In genomic region chr20:48644286-48644828, GRCh38 we compare ENCODE assay signal across 19 cellular contexts.
DNase-seq lines count a peak whose midpoint lies in the region; ATAC-seq and TF ChIP-seq lines count a peak whose summit lies in the region.
"Had no signal": no experiment of that assay in that cellular context is flagged by ENCODE, and none has a peak within 500 bp of the region (broad histone marks: within the 10 kb centered on the region; RNA-seq: fewer than 3 reads in every experiment).

No MANE protein-coding gene starts in this region.

- CTCF ChIA-PET in WTC11 (lab: Charles Lee) = no interaction called here

- H3K4me1 ChIP-seq in RWPE2 (ENCODE audit: insufficient read depth, poor library complexity, severe bottlenecking) (no peaks in the 10 kb centered on the region), spleen (no peaks in the 10 kb centered on the region), prostate gland (replicated peaks) (no peaks in the 10 kb centered on the region)

- no peaks in the 10 kb centered on the region for H3K36me3 ChIP-seq in RWPE2 (ENCODE audit: low read depth)
- peaks cover 8 to 100% (median 97%) of the 10 kb centered on the region in 6 donors for H3K36me3 ChIP-seq in spleen
- no peaks in the 10 kb centered on the region for H3K36me3 ChIP-seq in prostate gland

- H3K9me3 Mint-ChIP-seq in activated naive CD8-positive, alpha-beta T cell treated with anti-CD3 and anti-CD28 coated beads, Interleukin-2, amount 50 U/mL, for 24 hours = no peaks in the 10 kb centered on the region
- no peaks in the 10 kb centered on the region for H3K9me3 Mint-ChIP-seq in activated naive CD8-positive, alpha-beta T cell treated with anti-CD3 and anti-CD28 coated beads for 36 hours
- H3K9me3 Mint-ChIP-seq in central memory CD8-positive, alpha-beta T cell = no peaks in the 10 kb centered on the region
- no peaks in the 10 kb centered on the region for H3K9me3 Mint-ChIP-seq in WTC11
- H3K9me3 Mint-ChIP-seq: CD8-positive, alpha-beta T cell had no signal

- no peaks in the 10 kb centered on the region for H3K27me3 Mint-ChIP-seq in activated naive CD8-positive, alpha-beta T cell treated with anti-CD3 and anti-CD28 coated beads, Interleukin-2, amount 50 U/mL, for 24 hours
- no peaks in the 10 kb centered on the region for H3K27me3 Mint-ChIP-seq in activated naive CD8-positive, alpha-beta T cell treated with anti-CD3 and anti-CD28 coated beads for 36 hours
- H3K27me3 Mint-ChIP-seq in central memory CD8-positive, alpha-beta T cell = no peaks in the 10 kb centered on the region
- H3K27me3 Mint-ChIP-seq in WTC11 (ENCODE audit: low read depth) = no peaks in the 10 kb centered on the region
- H3K27me3 Mint-ChIP-seq: B cell; CD4-positive, CD25-positive, alpha-beta regulatory T cell had no signal

- peak overlapping the region; percentile 46 for H3K27ac Mint-ChIP-seq in activated naive CD8-positive, alpha-beta T cell treated with anti-CD3 and anti-CD28 coated beads, Interleukin-2, amount 50 U/mL, for 24 hours
- no peak overlapping the region for H3K27ac Mint-ChIP-seq in activated naive CD8-positive, alpha-beta T cell treated with anti-CD3 and anti-CD28 coated beads for 36 hours
- peak overlapping the region; percentile 53 for H3K27ac Mint-ChIP-seq in central memory CD8-positive, alpha-beta T cell (ENCODE audit: low read depth)
- H3K27ac Mint-ChIP-seq in WTC11 = no peak overlapping the region
- H3K27ac Mint-ChIP-seq: B cell; CD8-positive, alpha-beta T cell had no signal

- TF ChIP-seq CTCF in RWPE2 (IDR thresholded peaks at IDR 0.05; ENCODE audit: poor library complexity, severe bottlenecking) (no peak), spleen (IDR thresholded peaks at IDR 0.05 in 8 of 11, conservative IDR thresholded peaks at IDR 0.05 in 3 of 11) (no peak), prostate gland (IDR thresholded peaks at IDR 0.05) (no peak), WTC11 (IDR thresholded peaks at IDR 0.05) (no peak)

- intact Hi-C loops in spleen (cut with DNase I; ENCODE audit: low total_unique reads) (no loop called here), prostate gland (cut with DNase I) (no loop called here)

- H3K4me1 Mint-ChIP-seq in activated naive CD8-positive, alpha-beta T cell treated with anti-CD3 and anti-CD28 coated beads, Interleukin-2, amount 50 U/mL, for 24 hours = no peaks in the 10 kb centered on the region
- no peaks in the 10 kb centered on the region for H3K4me1 Mint-ChIP-seq in activated naive CD8-positive, alpha-beta T cell treated with anti-CD3 and anti-CD28 coated beads for 36 hours
- peaks cover 5% of the 10 kb centered on the region for H3K4me1 Mint-ChIP-seq in central memory CD8-positive, alpha-beta T cell
- no peaks in the 10 kb centered on the region for H3K4me1 Mint-ChIP-seq in WTC11
- H3K4me1 Mint-ChIP-seq: B cell had no signal

- H3K4me3 Mint-ChIP-seq in activated naive CD8-positive, alpha-beta T cell treated with anti-CD3 and anti-CD28 coated beads, Interleukin-2, amount 50 U/mL, for 24 hours = no peak overlapping the region
- no peak overlapping the region for H3K4me3 Mint-ChIP-seq in activated naive CD8-positive, alpha-beta T cell treated with anti-CD3 and anti-CD28 coated beads for 36 hours
- no peak overlapping the region for H3K4me3 Mint-ChIP-seq in central memory CD8-positive, alpha-beta T cell
- no peak overlapping the region for H3K4me3 Mint-ChIP-seq in WTC11
- H3K4me3 Mint-ChIP-seq: B cell; CD4-positive, CD25-positive, alpha-beta regulatory T cell; CD8-positive, alpha-beta T cell had no signal

- H3K9me3 ChIP-seq in RWPE2 (ENCODE audit: severe bottlenecking) = no peaks in the 10 kb centered on the region
- H3K9me3 ChIP-seq in spleen = no peaks in the 10 kb centered on the region
- no peaks in the 10 kb centered on the region for H3K9me3 ChIP-seq in prostate gland
- H3K9me3 ChIP-seq: BLaER1, Caco-2 had no signal

- H3K27ac ChIP-seq in RWPE2 (ENCODE audit: poor library complexity, severe bottlenecking) = no peak overlapping the region
- H3K27ac ChIP-seq in spleen = no peak overlapping the region
- no peak overlapping the region for H3K27ac ChIP-seq in prostate gland
- H3K27ac ChIP-seq: BLaER1, C4-2B, GM23248 had no signal

- no peak for TF ChIP-seq POLR2A in spleen (IDR thresholded peaks at IDR 0.05)
- TF ChIP-seq POLR2A in prostate gland (IDR thresholded peaks at IDR 0.05) = no peak

- no peaks in the 10 kb centered on the region for H3K27me3 ChIP-seq in RWPE2 (ENCODE audit: insufficient read depth, poor library complexity, severe bottlenecking)
- no peaks in the 10 kb centered on the region for H3K27me3 ChIP-seq in spleen (replicated peaks in 1 of 7)
- H3K27me3 ChIP-seq in prostate gland (replicated peaks; ENCODE audit: insufficient read depth) = no peaks in the 10 kb centered on the region
- H3K27me3 ChIP-seq: BLaER1 had no signal

- no peak for ATAC-seq in activated naive CD8-positive, alpha-beta T cell treated with anti-CD3 and anti-CD28 coated beads, Interleukin-2, amount 50 U/mL, for 24 hours
- ATAC-seq in RWPE2 (ENCODE audit: low read depth) = peak; percentile 15; the same call in 1 of the 3 replicates
- ATAC-seq in central memory CD8-positive, alpha-beta T cell (replicated peaks; ENCODE audit: extremely low read depth, poor library complexity, severe bottlenecking) = no peak
- ATAC-seq in GM18873 (IDR thresholded peaks at IDR 0.05; ENCODE audit: low FRiP score, unreplicated experiment) = no peak
- no peak for ATAC-seq in WTC11
- ATAC-seq: CD8-positive, alpha-beta T cell had no signal

- no peak for DNase-seq in activated naive CD8-positive, alpha-beta T cell treated with anti-CD3 and anti-CD28 coated beads, Interleukin-2, amount 50 U/mL, for 24 hours
- DNase-seq in activated naive CD8-positive, alpha-beta T cell treated with anti-CD3 and anti-CD28 coated beads for 36 hours = no peak
- DNase-seq in RWPE2 (ENCODE audit: low spot score) = no peak
- DNase-seq in central memory CD8-positive, alpha-beta T cell (ENCODE audit: low spot score in 2 of 2) = no peak
- peak; percentile 46 for DNase-seq in spleen
- DNase-seq in prostate gland (ENCODE audit: low spot score) = no peak
- no peak for DNase-seq in WTC11 (ENCODE audit: low spot score)
- DNase-seq: Caco-2; CD4-positive, CD25-positive, alpha-beta regulatory T cell; CD8-positive, alpha-beta T cell; DMS153; DND-41; GM23248; H7; HCEC 1CT had no signal

- H3K36me3 Mint-ChIP-seq in activated naive CD8-positive, alpha-beta T cell treated with anti-CD3 and anti-CD28 coated beads, Interleukin-2, amount 50 U/mL, for 24 hours (ENCODE audit: low read depth) = peaks cover 41% of the 10 kb centered on the region
- H3K36me3 Mint-ChIP-seq in activated naive CD8-positive, alpha-beta T cell treated with anti-CD3 and anti-CD28 coated beads for 36 hours = peaks cover 10% of the 10 kb centered on the region
- peaks cover 82% of the 10 kb centered on the region for H3K36me3 Mint-ChIP-seq in central memory CD8-positive, alpha-beta T cell (ENCODE audit: insufficient read depth)
- peaks cover 7% of the 10 kb centered on the region for H3K36me3 Mint-ChIP-seq in WTC11

- POLR2A ChIA-PET in WTC11 (lab: Charles Lee) = no interaction called here

- H3K4me3 ChIP-seq in RWPE2 (ENCODE audit: severe bottlenecking) (no peak overlapping the region), spleen (no peak overlapping the region), prostate gland (no peak overlapping the region)
- H3K4me3 ChIP-seq: BLaER1, GM23248 had no signal

- WGBS in spleen, 5 donors = 90 to 95% (median 92%) methylated on average over 15 of the region's 15 CpGs
- 89% methylated on average over 15 of the region's 15 CpGs for WGBS in prostate gland

TF ChIP-seq in WTC11, 78 proteins besides CTCF, POLR2A, EP300 and RAD21 (continues in another document):
- no peak for TF ChIP-seq HMGA2 (CRISPR knock-in tag; IDR thresholded peaks at IDR 0.05)
- no peak for TF ChIP-seq E2F4 (CRISPR knock-in tag; IDR thresholded peaks at IDR 0.05; ENCODE audit: borderline replicate concordance, low read depth)
- no peak for TF ChIP-seq MAX (CRISPR knock-in tag; IDR thresholded peaks at IDR 0.05)
- TF ChIP-seq ZNF138 (CRISPR knock-in tag; conservative IDR thresholded peaks at IDR 0.05) = no peak
- TF ChIP-seq ZMAT4 (CRISPR knock-in tag; IDR thresholded peaks at IDR 0.05) = no peak
- no peak for TF ChIP-seq HMGXB4 (CRISPR knock-in tag; IDR thresholded peaks at IDR 0.05)

Comparison
In these comparisons a context has a peak if more than half of its experiments do, and no peak if none do; other contexts are left out.
1. H3K27ac Mint-ChIP-seq: peak in activated naive CD8-positive, alpha-beta T cell treated with anti-CD3 and anti-CD28 coated beads, Interleukin-2, amount 50 U/mL, for 24 hours (single experiment) and central memory CD8-positive, alpha-beta T cell (single experiment); none in activated naive CD8-positive, alpha-beta T cell treated with anti-CD3 and anti-CD28 coated beads for 36 hours (single experiment) and WTC11 (single experiment).